ENCODE assay signal across 14 cellular contexts in the genomic region with DNA sequence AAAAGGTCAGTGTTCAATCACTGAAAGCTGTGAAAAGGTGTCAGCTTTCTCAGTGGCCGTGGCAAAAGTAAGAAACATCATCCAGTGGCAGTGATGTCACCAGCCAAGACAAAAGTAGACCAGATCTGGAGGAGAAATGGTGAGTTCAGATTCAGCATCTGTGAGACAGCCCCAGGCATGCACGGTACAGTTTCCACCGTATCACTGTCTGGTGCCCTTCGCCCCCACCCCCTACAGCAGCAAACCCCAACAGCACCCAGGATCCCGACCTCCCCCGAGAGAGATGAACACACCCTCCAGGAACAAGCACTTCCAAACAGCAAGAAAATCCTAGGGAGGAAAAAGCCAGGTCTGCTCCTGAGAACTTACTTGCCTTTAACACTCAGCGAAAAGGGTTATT.
DNase-seq lines count a peak whose midpoint lies in the region; ATAC-seq and TF ChIP-seq lines count a peak whose summit lies in the region.
"Had no signal": no experiment of that assay in that cellular context is flagged by ENCODE, and none has a peak within 500 bp of the region (broad histone marks: within the 10 kb centered on the region; RNA-seq: fewer than 3 reads in every experiment).

No MANE protein-coding gene starts in this region.

- no peak for TF ChIP-seq EP300 in suprapubic skin (IDR thresholded peaks at IDR 0.05)

- H3K4me1 ChIP-seq in heart left ventricle (no peaks in the 10 kb centered on the region), suprapubic skin (no peaks in the 10 kb centered on the region)
- H3K4me1 ChIP-seq: HAP-1 had no signal

- intact Hi-C loops in cardiac septum (cut with DNase I): no loop called here
- intact Hi-C loops in heart left ventricle (cut with DNase I): no loop called here

- H3K27me3 ChIP-seq in heart left ventricle: no peaks in the 10 kb centered on the region
- H3K27me3 ChIP-seq in suprapubic skin: no peaks in the 10 kb centered on the region
- H3K27me3 ChIP-seq: BE2C had no signal

- TF ChIP-seq CTCF in heart left ventricle (IDR thresholded peaks at IDR 0.05): no peak
- TF ChIP-seq CTCF in suprapubic skin (IDR thresholded peaks at IDR 0.05): no peak

- DNase-seq in cardiac septum (ENCODE audit: low spot score): peak; percentile 58
- DNase-seq in heart left ventricle: no peak
- peak; percentile 35 for DNase-seq in mesenteric fat pad (ENCODE audit: low spot score)
- DNase-seq in suprapubic skin (ENCODE audit: low spot score in 2 of 2): peak; percentile 30 to 55
- no peak for DNase-seq in activated naive CD4-positive, alpha-beta T cell treated with anti-CD3 and anti-CD28 coated beads, Interleukin-2, amount 50 U/mL, for 16 hours
- DNase-seq in foreskin melanocyte: no peak
- DNase-seq: ACHN; BE2C; C1 segment of cervical spinal cord; CD4-positive, CD25-positive, alpha-beta regulatory T cell; CD8-positive, alpha-beta memory T cell; COR-L47; DMS 273 treated with DMSO at 0.1 percent for 48 hours had no signal

- no peaks in the 10 kb centered on the region for H3K9me3 ChIP-seq in heart left ventricle
- H3K9me3 ChIP-seq in suprapubic skin: no peaks in the 10 kb centered on the region
- H3K9me3 ChIP-seq: BE2C, HAP-1 had no signal

- H3K4me3 ChIP-seq in heart left ventricle: no peak overlapping the region
- no peak overlapping the region for H3K4me3 ChIP-seq in suprapubic skin
- H3K4me3 ChIP-seq: HAP-1 had no signal

- H3K27ac ChIP-seq in heart left ventricle: no peak overlapping the region
- H3K27ac ChIP-seq in suprapubic skin: no peak overlapping the region

- no peak for ATAC-seq in heart left ventricle

- WGBS in heart left ventricle, 4 donors: 73 to 86% (median 81%) methylated on average over 7 of the region's 7 CpGs
- 75% methylated on average over 7 of the region's 7 CpGs for WGBS in suprapubic skin

- TF ChIP-seq POLR2A in heart left ventricle (IDR thresholded peaks at IDR 0.05) (no peak), suprapubic skin (IDR thresholded peaks at IDR 0.05) (no peak)

- H3K36me3 ChIP-seq in heart left ventricle (no peaks in the 10 kb centered on the region), suprapubic skin (no peaks in the 10 kb centered on the region)
- H3K36me3 ChIP-seq: BE2C, HAP-1 had no signal

Comparison
In these comparisons a context has a peak if more than half of its experiments do, and no peak if none do; other contexts are left out.
1. DNase-seq: peak in cardiac septum (single experiment), mesenteric fat pad (single experiment) and suprapubic skin (2 of 2); none in heart left ventricle (0 of 5), activated naive CD4-positive, alpha-beta T cell treated with anti-CD3 and anti-CD28 coated beads, Interleukin-2, amount 50 U/mL, for 16 hours (single experiment) and foreskin melanocyte (single experiment).